ENCODE assay signal across 36 cellular contexts in the genomic region with DNA sequence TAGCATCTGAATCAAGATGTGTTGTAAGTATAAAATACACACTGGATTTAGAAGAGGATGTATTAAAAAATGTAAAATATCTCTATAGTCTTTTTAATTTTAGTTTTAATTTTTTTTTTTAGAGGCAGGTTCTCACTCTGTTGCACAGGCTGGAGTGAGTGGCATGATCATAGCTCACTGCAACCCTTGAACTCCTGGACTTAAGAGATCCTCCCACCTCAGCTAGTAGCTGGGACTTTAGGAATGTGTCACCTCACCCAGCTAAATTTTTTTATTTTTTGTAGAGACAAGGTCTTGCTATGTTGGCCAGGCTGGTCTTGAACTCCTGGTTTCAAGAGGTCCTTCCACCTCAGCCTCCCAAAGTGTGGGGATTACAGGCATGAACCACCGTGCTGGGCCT. TPM values are rescaled to one million over a fixed set of nuclear protein-coding genes. Genes with fewer than 3 reads are reported as not detected.
A peak's percentile ranks its signal among the peaks of the same experiment; 100 is the strongest.
DNase-seq lines count a peak whose midpoint lies in the region; ATAC-seq, FAIRE-seq and TF ChIP-seq lines count a peak whose summit lies in the region.
"Had no signal": no experiment of that assay in that cellular context is flagged by ENCODE, and none has a peak within 500 bp of the region (broad histone marks: within the 10 kb centered on the region; RNA-seq: fewer than 3 reads in every experiment).

No MANE protein-coding gene starts in this region.

- no peaks in the 10 kb centered on the region for H3K4me1 Mint-ChIP-seq in CD4-positive, alpha-beta T cell (ENCODE audit: low read depth)
- H3K4me1 Mint-ChIP-seq: CD4-positive, alpha-beta memory T cell; CD4-positive, CD25-positive, alpha-beta regulatory T cell; CD8-positive, alpha-beta memory T cell had no signal

- H4K20me1 ChIP-seq in HepG2 (ENCODE audit: insufficient read depth, low read length) = no peaks in the 10 kb centered on the region
- H4K20me1 ChIP-seq: BLaER1; BLaER1 treated with 17β-estradiol and CSF1 and Interleukin-3, amounts not matched to agents 10 nM and 100 nM had no signal

- H3K4me3 ChIP-seq in HepG2 (replicated peaks in 1 of 3; ENCODE audit: insufficient read depth in 1 of 3, low read depth in 2 of 3, low read length in 3 of 3) (no peak overlapping the region), right lobe of liver (no peak overlapping the region), small intestine (ENCODE audit: low read depth in 1 of 2, low read length in 2 of 2) (no peak overlapping the region), thyroid gland (replicated peaks in 1 of 3) (no peak overlapping the region)
- H3K4me3 ChIP-seq: A549; BLaER1; BLaER1 treated with 17β-estradiol and CSF1 and Interleukin-3, amounts not matched to agents 10 nM and 100 nM had no signal

- H3K36me3 Mint-ChIP-seq in CD4-positive, alpha-beta T cell (ENCODE audit: low read depth) = no peaks in the 10 kb centered on the region
- H3K36me3 Mint-ChIP-seq: CD14-positive monocyte; CD4-positive, alpha-beta memory T cell; CD4-positive, CD25-positive, alpha-beta regulatory T cell; CD8-positive, alpha-beta memory T cell; CD8-positive, alpha-beta T cell had no signal

- H3K27ac Mint-ChIP-seq in CD4-positive, alpha-beta T cell = no peak overlapping the region
- H3K27ac Mint-ChIP-seq: B cell; CD14-positive monocyte; CD4-positive, CD25-positive, alpha-beta regulatory T cell; CD8-positive, alpha-beta memory T cell; CD8-positive, alpha-beta T cell had no signal

- no peak for TF ChIP-seq RAD21 in HepG2 (CRISPR knock-in tag; IDR thresholded peaks at IDR 0.05)

- TF ChIP-seq POLR2A in HepG2 (IDR thresholded peaks at IDR 0.05; ENCODE audit: insufficient read depth in 1 of 2, low read depth in 2 of 2, low read length in 2 of 2) = no peak
- no peak for TF ChIP-seq POLR2A in right lobe of liver (IDR thresholded peaks at IDR 0.05)
- no peak for TF ChIP-seq POLR2A in thyroid gland (IDR thresholded peaks at IDR 0.05)
- TF ChIP-seq POLR2A in GM12892 (IDR thresholded peaks at IDR 0.05; ENCODE audit: low read depth, low read length) = no peak

- H3K4me2 ChIP-seq in HepG2 (ENCODE audit: low read depth, low read length) = no peak overlapping the region
- H3K4me2 ChIP-seq: A549; BLaER1; BLaER1 treated with 17β-estradiol and CSF1 and Interleukin-3, amounts not matched to agents 10 nM and 100 nM had no signal

- POLR2A ChIA-PET in HepG2 (lab: Yijun Ruan, JAX) = no interaction called here
- POLR2A ChIA-PET in CD4-positive, alpha-beta T cell (lab: Charles Lee) = no interaction called here

- no TSS peak for BruUV-seq in HepG2 (replicated peaks; lab: Mats Ljungman, UMichigan)

- no peaks in the 10 kb centered on the region for H3K36me3 ChIP-seq in HepG2 (replicated peaks in 1 of 2; ENCODE audit: control insufficient read depth in 1 of 2, insufficient read depth in 2 of 2, low read length in 2 of 2)
- H3K36me3 ChIP-seq in right lobe of liver = no peaks in the 10 kb centered on the region
- no peaks in the 10 kb centered on the region for H3K36me3 ChIP-seq in small intestine (ENCODE audit: control insufficient read depth in 2 of 2, insufficient read depth in 2 of 2, low read length in 2 of 2)
- H3K36me3 ChIP-seq in thyroid gland = no peaks in the 10 kb centered on the region
- H3K36me3 ChIP-seq: BE2C; BLaER1; BLaER1 treated with 17β-estradiol and CSF1 and Interleukin-3, amounts not matched to agents 10 nM and 100 nM had no signal

- intact Hi-C loops in HepG2 (cut with micrococcal nuclease; ENCODE audit: unreplicated experiment) = no loop called here
- intact Hi-C loops in right lobe of liver (cut with DNase I) = no loop called here
- intact Hi-C loops in thyroid gland (cut with DNase I) = no loop called here
- intact Hi-C loops in CD4-positive, alpha-beta T cell (cut with DNase I, micrococcal nuclease) = no loop called here

- peaks cover 0 to 9% of the 10 kb centered on the region in 2 experiments; a peak in 2 of 5 replicates for H3K27me3 ChIP-seq in HepG2 (ENCODE audit: control insufficient read depth in 1 of 2, insufficient read depth in 2 of 2, low read length in 2 of 2)
- H3K27me3 ChIP-seq in right lobe of liver = no peaks in the 10 kb centered on the region
- H3K27me3 ChIP-seq in small intestine (ENCODE audit: control insufficient read depth in 2 of 2, insufficient read depth in 2 of 2, low read length in 2 of 2) = no peaks in the 10 kb centered on the region
- H3K27me3 ChIP-seq in thyroid gland = no peaks in the 10 kb centered on the region
- no peaks in the 10 kb centered on the region for H3K27me3 ChIP-seq in CD4-positive, alpha-beta T cell (ENCODE audit: control insufficient read depth, insufficient read depth, low read length)
- H3K27me3 ChIP-seq: BE2C; BLaER1; BLaER1 treated with 17β-estradiol and CSF1 and Interleukin-3, amounts not matched to agents 10 nM and 100 nM had no signal

- WGBS in HepG2 (ENCODE audit: low lambda C conversion rate) = 26% methylated on average over 1 of the region's 1 CpG
- WGBS in right lobe of liver (ENCODE audit: insufficient coverage, low coverage, low lambda C conversion rate, missing lambda C conversion rate) = 87% methylated on average over 1 of the region's 1 CpG
- 63 to 83% (median 80%) methylated on average over 1 of the region's 1 CpG for WGBS in small intestine, 3 donors
- WGBS in thyroid gland, 2 donors = 95 to 96% methylated on average over 1 of the region's 1 CpG

- H2AFZ ChIP-seq in HepG2 (ENCODE audit: low read length) = no peak overlapping the region

- FAIRE-seq in HepG2 (lab: Jason Lieb, UNC) = peak; percentile 56
- no peak for FAIRE-seq in small intestine (lab: Jason Lieb, UNC)
- no peak for FAIRE-seq in GM12892 (lab: Jason Lieb, UNC)
- FAIRE-seq: A204.1, A549, D721Med had no signal

- no peaks in the 10 kb centered on the region for H3K9me3 ChIP-seq in HepG2 (ENCODE audit: low read length)
- H3K9me3 ChIP-seq in right lobe of liver = no peaks in the 10 kb centered on the region
- no peaks in the 10 kb centered on the region for H3K9me3 ChIP-seq in small intestine (ENCODE audit: control insufficient read depth, low read depth)
- no peaks in the 10 kb centered on the region for H3K9me3 ChIP-seq in thyroid gland
- H3K9me3 ChIP-seq in CD4-positive, alpha-beta T cell (ENCODE audit: control insufficient read depth, low read length) = no peaks in the 10 kb centered on the region
- H3K9me3 ChIP-seq: A549; BE2C; BLaER1; BLaER1 treated with 17β-estradiol and CSF1 and Interleukin-3, amounts not matched to agents 10 nM and 100 nM; Caco-2 had no signal

- TF ChIP-seq EP300 in HepG2 (IDR thresholded peaks at IDR 0.05; ENCODE audit: low read depth in 2 of 2, low read length in 2 of 2) (no peak), HepG2 (CRISPR knock-in tag; IDR thresholded peaks at IDR 0.05; ENCODE audit: borderline replicate concordance) (no peak)

- H3K4me1 ChIP-seq in HepG2 (ENCODE audit: insufficient read depth, low read length) (peaks cover 36% of the 10 kb centered on the region), right lobe of liver (no peaks in the 10 kb centered on the region), small intestine (ENCODE audit: control insufficient read depth in 2 of 2, insufficient read depth in 1 of 2, low read depth in 1 of 2, low read length in 1 of 2) (peaks cover 3 to 5% of the 10 kb centered on the region in 2 donors), thyroid gland (peaks cover 47 to 50% of the 10 kb centered on the region in 2 donors)
- H3K4me1 ChIP-seq: BE2C had no signal

- DNase-seq in HepG2 (ENCODE audit: low spot score) = peak; percentile 56
- no peak for DNase-seq in right lobe of liver
- peak; percentile 43 for DNase-seq in kidney tubule cell (ENCODE audit: low spot score)
- peak; percentile 68 for DNase-seq in small intestine
- no peak for DNase-seq in thyroid gland
- DNase-seq in CD4-positive, alpha-beta T cell = no peak
- DNase-seq in GM12892 (ENCODE audit: insufficient read length) = no peak
- no peak for DNase-seq in hypothalamus (lab: John Stamatoyannopoulos, UW)
- DNase-seq: 8988T; ACHN; AML-193; BE2C; C1 segment of cervical spinal cord; Caco-2; Calu3; CD4-positive, alpha-beta memory T cell; CD4-positive, CD25-positive, alpha-beta regulatory T cell; CD8-positive, alpha-beta memory T cell; CD8-positive, alpha-beta T cell; COR-L47; DMS 273 treated with DMSO at 0.1 percent for 48 hours; DMS153; DMS53; DMS79; DMS79 treated with DMSO at 0.1 percent for 48 hours; DND-41; EL had no signal

- H3K27ac ChIP-seq in HepG2 (ENCODE audit: extremely low read length, insufficient read depth, low read length) (no peak overlapping the region), right lobe of liver (no peak overlapping the region), small intestine (ENCODE audit: low read depth in 1 of 2, low read length in 1 of 2) (no peak overlapping the region), thyroid gland (peak overlapping the region in 2 of 3 donors; percentile 41 to 73)
- no peak overlapping the region for H3K27ac ChIP-seq in CD4-positive, alpha-beta T cell (ENCODE audit: low read depth, low read length)
- H3K27ac ChIP-seq: 22Rv1; BLaER1; BLaER1 treated with 17β-estradiol and CSF1 and Interleukin-3, amounts not matched to agents 10 nM and 100 nM; C4-2B had no signal

- H3K79me2 ChIP-seq in HepG2 (ENCODE audit: insufficient read depth, low read length) = no peaks in the 10 kb centered on the region

- H3K27me3 Mint-ChIP-seq in CD4-positive, alpha-beta T cell = peaks cover 1% of the 10 kb centered on the region
- H3K27me3 Mint-ChIP-seq: B cell; CD4-positive, CD25-positive, alpha-beta regulatory T cell had no signal

- no peak overlapping the region for H3K4me3 Mint-ChIP-seq in CD4-positive, alpha-beta T cell
- H3K4me3 Mint-ChIP-seq: B cell; CD14-positive monocyte; CD4-positive, alpha-beta memory T cell; CD4-positive, CD25-positive, alpha-beta regulatory T cell; CD8-positive, alpha-beta memory T cell; CD8-positive, alpha-beta T cell had no signal

- ATAC-seq in HepG2 = peak; percentile 22; the same call in 1 of the 3 replicates
- no peak for ATAC-seq in right lobe of liver
- no peak for ATAC-seq in CD4-positive, alpha-beta T cell (ENCODE audit: poor library complexity)
- ATAC-seq: A549; CD8-positive, alpha-beta T cell had no signal

- H3K9ac ChIP-seq in HepG2 (ENCODE audit: insufficient read depth, low read depth, low read length) = no peak overlapping the region
- H3K9ac ChIP-seq: BLaER1; BLaER1 treated with 17β-estradiol and CSF1 and Interleukin-3, amounts not matched to agents 10 nM and 100 nM had no signal

- TF ChIP-seq CTCF in HepG2 (CRISPR knock-in tag; IDR thresholded peaks at IDR 0.05) (no peak), right lobe of liver (IDR thresholded peaks at IDR 0.05) (no peak), thyroid gland (IDR thresholded peaks at IDR 0.05) (no peak)
- TF ChIP-seq CTCF in CD4-positive, alpha-beta T cell (IDR thresholded peaks at IDR 0.05) = no peak

- CTCF ChIA-PET in HepG2 (lab: Yijun Ruan, JAX; ENCODE audit: low intra/inter-chr PET ratio, low total read pairs) = no interaction called here
- CTCF ChIA-PET in CD4-positive, alpha-beta T cell (lab: Charles Lee) = no interaction called here

- no peaks in the 10 kb centered on the region for H3K9me3 Mint-ChIP-seq in CD4-positive, alpha-beta T cell
- H3K9me3 Mint-ChIP-seq: CD14-positive monocyte; CD4-positive, CD25-positive, alpha-beta regulatory T cell; CD8-positive, alpha-beta memory T cell; CD8-positive, alpha-beta T cell had no signal

- in situ Hi-C loops in HepG2 (cut with HindIII; ENCODE audit: extremely low pct_ligation_motif_present, low pct_unique_long_range_greater_than_20kb) = no loop called here

RNA-seq across cellular contexts. Expression of gene EPB41L1, which starts 46.7 kb away (rescaled TPM):
- total RNA-seq in HepG2 (2016; rRNA removed; fragmentation: Illumina TruSeq; extraction: Trizol) (16.7 and 20.8 TPM in 2 replicates), right lobe of liver (10 to 100 TPM in 1 of 6 experiments, 1 to 10 TPM in 5; 3.1 to 13.2 (median 5.3) TPM), thyroid gland (10 to 100 TPM; 15.4 to 75.2 (median 42.3) TPM)
- 17.4 and 17.7 TPM in 2 replicates for total RNA-seq in HepG2 (2016; cell fraction: cytosol; rRNA removed; fragmentation: Illumina TruSeq; extraction: Trizol; ENCODE audit: low read depth)
- total RNA-seq in HepG2 (2016; cell fraction: insoluble cytoplasmic fraction; rRNA removed; fragmentation: Illumina TruSeq; extraction: Trizol) = 14.4 and 18.0 TPM in 2 replicates
- 56.5 and 60.6 TPM in 2 replicates for total RNA-seq in HepG2 (2016; cell fraction: membrane; rRNA removed; fragmentation: Illumina TruSeq; extraction: Trizol)
- total RNA-seq in HepG2 (2016; cell fraction: nucleus; rRNA removed; fragmentation: Illumina TruSeq; extraction: Trizol) = 12.9 and 17.3 TPM in 2 replicates
- polyA plus RNA-seq in HepG2 (2011; rRNA removed) (39.0 and 53.0 TPM in 2 replicates), small intestine (10 to 100 TPM; 10.5 to 14.2 (median 11.0) TPM)
- polyA plus RNA-seq in HepG2 (2011; cell fraction: cytosol; rRNA removed) = 32.6 and 36.6 TPM in 2 replicates
- 28.0 and 46.3 TPM in 2 replicates for polyA plus RNA-seq in HepG2 (2011; cell fraction: nucleus; rRNA removed)
- 66.5 and 66.8 TPM in 2 replicates for polyA plus RNA-seq in HepG2 (2012)
- polyA plus RNA-seq in HepG2 (2016; cell fraction: cytosol; fragmentation: Illumina TruSeq; extraction: Trizol; ENCODE audit: low read depth) = 51.2 and 58.4 TPM in 2 replicates
- polyA plus RNA-seq in HepG2 (2016; cell fraction: insoluble cytoplasmic fraction; fragmentation: Illumina TruSeq; extraction: Trizol; ENCODE audit: low read depth) = 34.8 and 53.2 TPM in 2 replicates
- 96.9 and 114 TPM in 2 replicates for polyA plus RNA-seq in HepG2 (2016; cell fraction: membrane; fragmentation: Illumina TruSeq; extraction: Trizol; ENCODE audit: low read depth)
- polyA plus RNA-seq in HepG2 (2016; cell fraction: nucleus; fragmentation: Illumina TruSeq; extraction: Trizol; ENCODE audit: insufficient read depth, low read depth) = 24.4 and 28.5 TPM in 2 replicates
- 15.0 and 50.3 TPM in 2 replicates for polyA minus RNA-seq in HepG2 (2011; rRNA and poly(A)+ RNA removed; ENCODE audit: low replicate concordance)
- polyA minus RNA-seq in HepG2 (2011; cell fraction: cytosol; rRNA and poly(A)+ RNA removed) = 28.8 and 48.7 TPM in 2 replicates
- 20.4 and 20.9 TPM in 2 replicates for polyA minus RNA-seq in HepG2 (2011; cell fraction: nucleus; rRNA and poly(A)+ RNA removed)
- under 1 TPM; 0.19 to 0.25 TPM for total RNA-seq in CD4-positive, alpha-beta T cell
- polyA plus RNA-seq in GM12892 (2012; ENCODE audit: missing spikeins) = 0.70 TPM
- polyA plus RNA-seq: CD14-positive monocyte; CD4-positive, alpha-beta memory T cell; CD4-positive, CD25-positive, alpha-beta regulatory T cell; CD8-positive, alpha-beta memory T cell had no signal

Comparison
In these comparisons a context has a peak if more than half of its experiments do, and no peak if none do; other contexts are left out.
1. DNase-seq: peak in HepG2 (single experiment), kidney tubule cell (single experiment) and small intestine (single experiment); none in right lobe of liver (0 of 3), thyroid gland (0 of 2), CD4-positive, alpha-beta T cell (0 of 10), GM12892 (single experiment) and hypothalamus (0 of 51).
2. H3K27ac ChIP-seq: peak in thyroid gland (2 of 3); none in HepG2 (single experiment), right lobe of liver (0 of 3), small intestine (0 of 2) and CD4-positive, alpha-beta T cell (single experiment).